12 cellular contexts compared by ENCODE assay signal in genomic region chr6:133814797-133815196, GRCh38.
A peak's percentile ranks its signal among the peaks of the same experiment; 100 is the strongest.
DNase-seq lines count a peak whose midpoint lies in the region; ATAC-seq and TF ChIP-seq lines count a peak whose summit lies in the region.
"Had no signal": no experiment of that assay in that cellular context is flagged by ENCODE, and none has a peak within 500 bp of the region (broad histone marks: within the 10 kb centered on the region; RNA-seq: fewer than 3 reads in every experiment).

No MANE protein-coding gene starts in this region.

- intact Hi-C loops in uterus (cut with DNase I; ENCODE audit: low total_unique reads) (no loop called here), testis (cut with DNase I; ENCODE audit: low total_unique reads) (no loop called here)

- H3K27ac Mint-ChIP-seq in naive thymus-derived CD8-positive, alpha-beta T cell, result no peak overlapping the region

- no peak overlapping the region for H3K4me3 Mint-ChIP-seq in naive thymus-derived CD8-positive, alpha-beta T cell

- H3K9me3 ChIP-seq in uterus (no peaks in the 10 kb centered on the region), testis (no peaks in the 10 kb centered on the region)
- H3K9me3 ChIP-seq: prostate gland had no signal

- H3K4me1 ChIP-seq in uterus, result no peaks in the 10 kb centered on the region
- H3K4me1 ChIP-seq in testis, result peaks cover 13% of the 10 kb centered on the region
- H3K4me1 ChIP-seq: prostate gland had no signal

- H3K36me3 Mint-ChIP-seq in naive thymus-derived CD8-positive, alpha-beta T cell, result peaks cover 0 to 15% (median 0%) of the 10 kb centered on the region in 3 donors

- no peaks in the 10 kb centered on the region for H3K27me3 ChIP-seq in uterus
- no peaks in the 10 kb centered on the region for H3K27me3 ChIP-seq in testis

- H3K27ac ChIP-seq in RWPE1, result no peak overlapping the region
- peak overlapping the region in 1 of 2 donors; percentile 39 for H3K27ac ChIP-seq in uterus
- peak overlapping the region in 1 of 2 donors; percentile 36 for H3K27ac ChIP-seq in testis
- H3K27ac ChIP-seq: KMS-11, prostate gland had no signal

- 91 to 95% methylated on average over 1 of the region's 1 CpG for WGBS in testis, 2 donors

- peaks cover 2 to 48% (median 20%) of the 10 kb centered on the region in 5 donors for H3K27me3 Mint-ChIP-seq in naive thymus-derived CD8-positive, alpha-beta T cell

- no peak for ATAC-seq in naive thymus-derived CD8-positive, alpha-beta T cell
- no peak for ATAC-seq in GM18517 (IDR thresholded peaks at IDR 0.05; ENCODE audit: unreplicated experiment)

- H3K9me3 Mint-ChIP-seq in naive thymus-derived CD8-positive, alpha-beta T cell, result peaks cover 0 to 18% (median 5%) of the 10 kb centered on the region in 9 donors

- peak; percentile 14 for DNase-seq in stimulated activated CD4-positive, alpha-beta T cell treated with anti-CD3 and anti-CD28 coated beads, Interleukin-1b, Interleukin-23, amount 100 ng/mL, for 48 hours
- DNase-seq in stimulated activated CD4-positive, alpha-beta T cell treated with anti-CD3 and anti-CD28 coated beads, Interleukin-12 subunit alpha, Interleukin-12 subunit beta, amount 100 ng/mL, for 4 hours, result no peak
- peak; percentile 55 for DNase-seq in RWPE1 (ENCODE audit: low spot score)
- DNase-seq in fibroblast of villous mesenchyme (ENCODE audit: low read depth), result peak; percentile 66
- peak; percentile 28 to 42 for DNase-seq in uterus
- DNase-seq in naive thymus-derived CD8-positive, alpha-beta T cell, result no peak
- DNase-seq in testis, result no peak
- DNase-seq: COR-L47, NCI-H510A treated with DMSO at 0.1 percent for 48 hours had no signal

- POLR2A ChIA-PET in RWPE1 (lab: Yijun Ruan, JAX; ENCODE audit: low non-redundant PET), result no interaction called here
- POLR2A ChIA-PET in naive thymus-derived CD8-positive, alpha-beta T cell (lab: Charles Lee), result no interaction called here

- H3K36me3 ChIP-seq in uterus, result no peaks in the 10 kb centered on the region
- H3K36me3 ChIP-seq in testis (ENCODE audit: low read depth, missing control alignments), result no peaks in the 10 kb centered on the region
- H3K36me3 ChIP-seq: prostate gland had no signal

- CTCF ChIA-PET in RWPE1 (lab: Yijun Ruan, JAX), result interaction anchor here (0.6 kb wide), 1 partner anchor 119 kb away, joined by 4 read pairs; no protein-coding TSS in a partner anchor

- TF ChIP-seq POLR2A in uterus (IDR thresholded peaks at IDR 0.05), result no peak
- TF ChIP-seq POLR2A in testis (IDR thresholded peaks at IDR 0.05), result no peak

- TF ChIP-seq CTCF in RWPE1 (conservative IDR thresholded peaks at IDR 0.05; ENCODE audit: low read depth), result no peak
- no peak for TF ChIP-seq CTCF in fibroblast of villous mesenchyme (IDR thresholded peaks at IDR 0.05; ENCODE audit: insufficient read depth, low read depth, low read length)
- TF ChIP-seq CTCF in uterus (IDR thresholded peaks at IDR 0.05), result no peak
- TF ChIP-seq CTCF in testis (IDR thresholded peaks at IDR 0.05), result no peak

- no peaks in the 10 kb centered on the region for H3K4me1 Mint-ChIP-seq in naive thymus-derived CD8-positive, alpha-beta T cell

- no peak overlapping the region for H3K4me3 ChIP-seq in fibroblast of villous mesenchyme (ENCODE audit: low read depth, low read length)
- H3K4me3 ChIP-seq in uterus, result no peak overlapping the region
- no peak overlapping the region for H3K4me3 ChIP-seq in testis
- H3K4me3 ChIP-seq: prostate gland had no signal

Comparison
In these comparisons a context has a peak if more than half of its experiments do, and no peak if none do; other contexts are left out.
1. DNase-seq: peak in stimulated activated CD4-positive, alpha-beta T cell treated with anti-CD3 and anti-CD28 coated beads, Interleukin-1b, Interleukin-23, amount 100 ng/mL, for 48 hours (single experiment), RWPE1 (single experiment), fibroblast of villous mesenchyme (single experiment) and uterus (2 of 2); none in stimulated activated CD4-positive, alpha-beta T cell treated with anti-CD3 and anti-CD28 coated beads, Interleukin-12 subunit alpha, Interleukin-12 subunit beta, amount 100 ng/mL, for 4 hours (single experiment), naive thymus-derived CD8-positive, alpha-beta T cell (0 of 10) and testis (single experiment).